In genomic region chr18:55395811-55396210, GRCh38 we compare ENCODE assay signal across 11 cellular contexts.
"Had no signal": no experiment of that assay in that cellular context is flagged by ENCODE, and none has a peak within 500 bp of the region (broad histone marks: within the 10 kb centered on the region; RNA-seq: fewer than 3 reads in every experiment).

No MANE protein-coding gene starts in this region.

- H3K4me3 Mint-ChIP-seq: naive thymus-derived CD4-positive, alpha-beta T cell; stimulated activated effector memory CD8-positive, alpha-beta T cell treated with anti-CD3 and anti-CD28 coated beads, Interleukin-12 subunit alpha, Interleukin-12 subunit beta, amount 100 ng/mL, for 72 hours had no signal

- H3K27ac Mint-ChIP-seq: naive thymus-derived CD4-positive, alpha-beta T cell; stimulated activated effector memory CD8-positive, alpha-beta T cell treated with anti-CD3 and anti-CD28 coated beads, Interleukin-12 subunit alpha, Interleukin-12 subunit beta, amount 100 ng/mL, for 72 hours had no signal

- H3K27me3 Mint-ChIP-seq: naive thymus-derived CD4-positive, alpha-beta T cell had no signal

- ATAC-seq: body of pancreas; naive thymus-derived CD4-positive, alpha-beta T cell; stimulated activated effector memory CD8-positive, alpha-beta T cell treated with anti-CD3 and anti-CD28 coated beads, Interleukin-12 subunit alpha, Interleukin-12 subunit beta, amount 100 ng/mL, for 72 hours had no signal

- H3K9me3 ChIP-seq: body of pancreas, neutrophil had no signal

- H3K4me1 ChIP-seq: body of pancreas had no signal

- H3K36me3 Mint-ChIP-seq: naive thymus-derived CD4-positive, alpha-beta T cell; stimulated activated effector memory CD8-positive, alpha-beta T cell treated with anti-CD3 and anti-CD28 coated beads, Interleukin-12 subunit alpha, Interleukin-12 subunit beta, amount 100 ng/mL, for 72 hours had no signal

- H3K36me3 ChIP-seq: neutrophil had no signal

- DNase-seq: activated CD4-positive, alpha-beta T cell treated with anti-CD3 and anti-CD28 coated beads, Interleukin-2, amount 50 U/mL, for 4 hours; activated CD4-positive, CD25-positive, alpha-beta regulatory T cell; activated naive CD4-positive, alpha-beta T cell treated with anti-CD3 and anti-CD28 coated beads, Interleukin-2, amount 50 U/mL, for 16 hours; activated T-cell treated with anti-CD3 and anti-CD28 coated beads, Interleukin-2, amount 50 U/mL, for 1 hour; body of pancreas; effector CD4-positive, alpha-beta T cell; naive thymus-derived CD4-positive, alpha-beta T cell; T-helper 2 cell; trophoblast cell had no signal

- H3K27me3 ChIP-seq: body of pancreas, neutrophil had no signal

- H3K27ac ChIP-seq: body of pancreas, neutrophil had no signal

- H3K4me3 ChIP-seq: body of pancreas had no signal

- H3K9me3 Mint-ChIP-seq: naive thymus-derived CD4-positive, alpha-beta T cell; stimulated activated effector memory CD8-positive, alpha-beta T cell treated with anti-CD3 and anti-CD28 coated beads, Interleukin-12 subunit alpha, Interleukin-12 subunit beta, amount 100 ng/mL, for 72 hours had no signal

- H3K4me1 Mint-ChIP-seq: stimulated activated effector memory CD8-positive, alpha-beta T cell treated with anti-CD3 and anti-CD28 coated beads, Interleukin-12 subunit alpha, Interleukin-12 subunit beta, amount 100 ng/mL, for 72 hours had no signal
